ENCODE assay signal across 10 cellular contexts in genomic region chr5:55982957-55983381, GRCh38. TPM values are rescaled to one million over a fixed set of nuclear protein-coding genes. Genes with fewer than 3 reads are reported as not detected.
A peak's percentile ranks its signal among the peaks of the same experiment; 100 is the strongest.
DNase-seq lines count a peak whose midpoint lies in the region; ATAC-seq and TF ChIP-seq lines count a peak whose summit lies in the region.
"Had no signal": no experiment of that assay in that cellular context is flagged by ENCODE, and none has a peak within 500 bp of the region (broad histone marks: within the 10 kb centered on the region; RNA-seq: fewer than 3 reads in every experiment).

No MANE protein-coding gene starts in this region.

- ATAC-seq in HG03097 (IDR thresholded peaks at IDR 0.05; ENCODE audit: low FRiP score, unreplicated experiment): no peak

- peaks cover 12% of the 10 kb centered on the region for H3K36me3 ChIP-seq in OCI-LY3 (replicated peaks; ENCODE audit: low read depth, low read length)
- H3K36me3 ChIP-seq in mucosa of stomach (ENCODE audit: control insufficient read depth, insufficient read depth, low read length): no peaks in the 10 kb centered on the region
- H3K36me3 ChIP-seq in OCI-LY7 (ENCODE audit: insufficient read depth, low read length): peaks cover 5% of the 10 kb centered on the region; the same call in 1 of the 2 replicates

- no peaks in the 10 kb centered on the region for H3K9me2 ChIP-seq in OCI-LY7 (ENCODE audit: insufficient read depth, low read length)

- TF ChIP-seq CTCF in OCI-LY3 (IDR thresholded peaks at IDR 0.05; ENCODE audit: low read depth, low read length) (peak; percentile 35), OCI-LY7 (conservative IDR thresholded peaks at IDR 0.05; ENCODE audit: low read length) (no peak)

- POLR2A ChIA-PET in OCI-LY7 (lab: Charles Lee): interaction anchor here (0.6 to 1.3 kb wide), 5 partner anchors 23 to 1262 kb away, joined by 3 to 6 read pairs (median 4); no protein-coding TSS in a partner anchor

- H3K27me3 ChIP-seq in OCI-LY3 (ENCODE audit: low read depth, low read length): no peaks in the 10 kb centered on the region
- H3K27me3 ChIP-seq in mucosa of stomach (ENCODE audit: control insufficient read depth, insufficient read depth, low read length): no peaks in the 10 kb centered on the region

- H3K27ac ChIP-seq in OCI-LY3 (ENCODE audit: low read length): no peak overlapping the region
- no peak overlapping the region for H3K27ac ChIP-seq in OCI-LY7 (ENCODE audit: low read depth, low read length, poor library complexity, severe bottlenecking)

- DNase-seq in DMS53 treated with DMSO at 0.1 percent for 48 hours (lab: John Stamatoyannopoulos, UW; ENCODE audit: unreplicated experiment): peak; percentile 9
- peak; percentile 31 for DNase-seq in cerebellar cortex (ENCODE audit: low spot score)
- no peak for DNase-seq in HCEC 1CT
- no peak for DNase-seq in OCI-LY7 (ENCODE audit: low spot score)
- no peak for DNase-seq in retina
- DNase-seq: NCI-H1436 had no signal

- CTCF ChIA-PET in OCI-LY7 (lab: Charles Lee; ENCODE audit: unreplicated experiment): no interaction called here

- H2AFZ ChIP-seq in OCI-LY3 (ENCODE audit: low read depth, low read length): no peak overlapping the region
- H2AFZ ChIP-seq in OCI-LY7 (ENCODE audit: low read length): no peak overlapping the region

- BruUV-seq in OCI-LY7 (replicated peaks; lab: Mats Ljungman, UMichigan): no TSS peak

- H3K4me2 ChIP-seq in OCI-LY3 (ENCODE audit: low read length): no peak overlapping the region
- no peak overlapping the region for H3K4me2 ChIP-seq in OCI-LY7 (ENCODE audit: low read length)

- H3K79me2 ChIP-seq in OCI-LY3 (ENCODE audit: low read length) (no peaks in the 10 kb centered on the region), OCI-LY7 (ENCODE audit: insufficient read depth, low read depth, low read length) (no peaks in the 10 kb centered on the region)

- intact Hi-C loops in OCI-LY7 (cut with micrococcal nuclease; ENCODE audit: unreplicated experiment): no loop called here

- H3K4me1 ChIP-seq in OCI-LY3 (ENCODE audit: low read length) (peaks cover 7% of the 10 kb centered on the region), mucosa of stomach (ENCODE audit: control insufficient read depth, insufficient read depth, low read length) (peaks cover 7% of the 10 kb centered on the region), OCI-LY7 (ENCODE audit: insufficient read depth, low read length, poor library complexity, severe bottlenecking) (no peaks in the 10 kb centered on the region)

- H4K20me1 ChIP-seq in OCI-LY3 (ENCODE audit: insufficient read depth, low read length) (no peaks in the 10 kb centered on the region), OCI-LY7 (ENCODE audit: insufficient read depth, low read length) (no peaks in the 10 kb centered on the region)

- H3K4me3 ChIP-seq in OCI-LY3 (ENCODE audit: low read length) (no peak overlapping the region), mucosa of stomach (ENCODE audit: low read length) (no peak overlapping the region), OCI-LY7 (ENCODE audit: low read depth, low read length, poor library complexity, severe bottlenecking) (no peak overlapping the region)
- H3K4me3 ChIP-seq: lung had no signal

- no peak overlapping the region for H3K9ac ChIP-seq in OCI-LY3 (ENCODE audit: low read length)
- H3K9ac ChIP-seq in mucosa of stomach (ENCODE audit: low read length): peak overlapping the region; percentile 11

- H3K9me3 ChIP-seq in OCI-LY3 (ENCODE audit: insufficient read depth, low read length) (no peaks in the 10 kb centered on the region), mucosa of stomach (ENCODE audit: control insufficient read depth, low read length) (no peaks in the 10 kb centered on the region), OCI-LY7 (ENCODE audit: low read length) (no peaks in the 10 kb centered on the region; the same call in 1 of the 2 replicates)

RNA-seq across cellular contexts. Expression of gene IL6ST, which starts 11.8 kb away (rescaled TPM):
- total RNA-seq in OCI-LY7 (2014; rRNA removed; shearing (Covaris generic)): 4.5 and 5.6 TPM in 2 replicates
- total RNA-seq in OCI-LY7 (2022): 13.3 TPM in 2 replicates

Comparison
In these comparisons a context has a peak if more than half of its experiments do, and no peak if none do; other contexts are left out.
1. DNase-seq: peak in DMS53 treated with DMSO at 0.1 percent for 48 hours (single experiment) and cerebellar cortex (single experiment); none in HCEC 1CT (single experiment), OCI-LY7 (single experiment) and retina (single experiment).